1 cellular context compared by ENCODE assay signal in the genomic region with DNA sequence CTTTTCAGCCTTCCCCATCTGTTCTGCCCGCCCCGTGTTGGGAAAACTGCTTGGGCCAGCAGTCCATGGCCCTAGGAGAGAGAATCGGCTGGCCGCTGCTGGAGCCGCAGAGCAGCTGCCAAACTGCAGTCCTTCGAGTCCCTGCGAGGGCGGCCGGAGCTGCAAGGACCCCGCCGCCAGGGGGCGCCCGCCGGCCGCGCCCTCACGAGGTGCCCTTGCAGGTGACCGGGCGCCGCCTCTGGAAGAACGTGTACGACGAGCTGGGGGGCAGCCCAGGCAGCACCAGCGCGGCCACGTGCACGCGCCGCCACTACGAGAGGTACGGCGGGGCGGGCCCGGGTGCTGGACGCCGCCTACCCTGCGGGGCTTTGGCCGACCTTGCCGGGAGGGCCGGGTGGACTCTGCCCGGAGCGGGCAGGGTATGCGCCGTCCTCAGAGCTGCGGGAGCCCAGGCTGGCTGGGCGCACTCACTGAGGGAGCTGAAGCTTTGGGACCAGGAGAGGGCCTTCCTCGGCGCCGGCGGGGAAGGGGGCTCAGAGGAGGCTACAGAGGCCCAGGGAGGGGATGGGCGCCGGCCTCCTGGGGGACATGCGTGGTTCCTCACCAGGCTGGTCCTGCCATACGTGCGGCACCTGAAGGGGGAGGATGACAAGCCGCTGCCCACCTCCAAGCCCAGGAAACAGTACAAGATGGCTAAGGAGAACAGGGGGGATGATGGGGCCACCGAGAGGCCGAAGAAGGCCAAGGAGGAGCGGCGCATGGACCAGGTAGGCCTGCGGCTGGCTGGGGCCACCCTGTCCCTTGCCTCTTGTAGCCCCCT.
TF ChIP-seq lines count a peak whose summit lies in the region.

No MANE protein-coding gene starts in this region.

TF ChIP-seq in HepG2, 621 proteins besides CTCF, POLR2A, EP300 and RAD21 (continued from another document and continues in another):
- TF ChIP-seq, protein P1, sequence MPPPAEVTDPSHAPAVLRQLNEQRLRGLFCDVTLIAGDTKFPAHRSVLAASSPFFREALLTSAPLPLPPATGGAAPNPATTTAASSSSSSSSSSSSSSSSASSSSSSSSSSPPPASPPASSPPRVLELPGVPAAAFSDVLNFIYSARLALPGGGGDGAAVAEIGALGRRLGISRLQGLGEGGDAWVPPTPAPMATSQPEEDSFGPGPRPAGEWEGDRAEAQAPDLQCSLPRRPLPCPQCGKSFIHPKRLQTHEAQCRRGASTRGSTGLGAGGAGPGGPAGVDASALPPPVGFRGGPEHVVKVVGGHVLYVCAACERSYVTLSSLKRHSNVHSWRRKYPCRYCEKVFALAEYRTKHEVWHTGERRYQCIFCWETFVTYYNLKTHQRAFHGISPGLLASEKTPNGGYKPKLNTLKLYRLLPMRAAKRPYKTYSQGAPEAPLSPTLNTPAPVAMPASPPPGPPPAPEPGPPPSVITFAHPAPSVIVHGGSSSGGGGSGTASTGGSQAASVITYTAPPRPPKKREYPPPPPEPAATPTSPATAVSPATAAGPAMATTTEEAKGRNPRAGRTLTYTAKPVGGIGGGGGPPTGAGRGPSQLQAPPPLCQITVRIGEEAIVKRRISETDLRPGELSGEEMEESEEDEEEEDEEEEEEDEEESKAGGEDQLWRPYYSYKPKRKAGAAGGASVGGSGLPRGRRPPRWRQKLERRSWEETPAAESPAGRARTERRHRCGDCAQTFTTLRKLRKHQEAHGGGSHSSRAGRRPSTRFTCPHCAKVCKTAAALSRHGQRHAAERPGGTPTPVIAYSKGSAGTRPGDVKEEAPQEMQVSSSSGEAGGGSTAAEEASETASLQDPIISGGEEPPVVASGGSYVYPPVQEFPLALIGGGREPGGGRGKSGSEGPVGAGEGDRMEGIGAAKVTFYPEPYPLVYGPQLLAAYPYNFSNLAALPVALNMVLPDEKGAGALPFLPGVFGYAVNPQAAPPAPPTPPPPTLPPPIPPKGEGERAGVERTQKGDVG (CRISPR knock-in tag; IDR thresholded peaks at IDR 0.05; ENCODE audit: borderline replicate concordance) = peak; percentile 73; the same call in 1 of the 2 replicates
- TF ChIP-seq PAX8 (CRISPR knock-in tag; IDR thresholded peaks at IDR 0.05; ENCODE audit: borderline replicate concordance) (no peak), EED (CRISPR knock-in tag; IDR thresholded peaks at IDR 0.05) (no peak), ZBTB42 (CRISPR knock-in tag; IDR thresholded peaks at IDR 0.05) (no peak; the same call in 1 of the 2 replicates), CC2D1A (CRISPR knock-in tag; IDR thresholded peaks at IDR 0.05) (no peak), MTA3 (CRISPR knock-in tag; IDR thresholded peaks at IDR 0.05) (no peak), KLF6 (CRISPR knock-in tag; IDR thresholded peaks at IDR 0.05) (peak; percentile 89), MED13 (CRISPR knock-in tag; IDR thresholded peaks at IDR 0.05) (peak; percentile 59; the same call in 1 of the 2 replicates), ERF (CRISPR knock-in tag; IDR thresholded peaks at IDR 0.05) (peak; percentile 96), NFIB (CRISPR knock-in tag; IDR thresholded peaks at IDR 0.05; ENCODE audit: borderline replicate concordance) (peak; percentile 75; the same call in 1 of the 2 replicates), ZNF501 (CRISPR knock-in tag; IDR thresholded peaks at IDR 0.05) (peak; percentile 96), ZNF205 (CRISPR knock-in tag; IDR thresholded peaks at IDR 0.05) (peak; percentile 86), RBM39 (IDR thresholded peaks at IDR 0.05; ENCODE audit: low read depth, low read length, poor library complexity, severe bottlenecking) (peak; percentile 48), HNRNPLL (IDR thresholded peaks at IDR 0.05; ENCODE audit: low read depth, low read length, poor library complexity, severe bottlenecking) (peak; percentile 78), ZNF326 (CRISPR knock-in tag; IDR thresholded peaks at IDR 0.05; ENCODE audit: borderline replicate concordance) (no peak), ZBTB8A (CRISPR knock-in tag; IDR thresholded peaks at IDR 0.05; ENCODE audit: borderline replicate concordance, low read depth) (no peak), TOPORS (CRISPR knock-in tag; IDR thresholded peaks at IDR 0.05) (peak; percentile 91), TAF1 (CRISPR knock-in tag; IDR thresholded peaks at IDR 0.05) (peak; percentile 57; the same call in 1 of the 2 replicates), TCF12 (IDR thresholded peaks at IDR 0.05) (no peak), TCF12 (CRISPR knock-in tag; IDR thresholded peaks at IDR 0.05) (peak; percentile 70; the same call in 1 of the 2 replicates), SAFB2 (CRISPR knock-in tag; IDR thresholded peaks at IDR 0.05; ENCODE audit: borderline replicate concordance, low read depth) (peak; percentile 74; the same call in 1 of the 2 replicates), ZNF207 (IDR thresholded peaks at IDR 0.05; ENCODE audit: borderline replicate concordance) (no peak), CEBPG (CRISPR knock-in tag; IDR thresholded peaks at IDR 0.05) (peak; percentile 50; the same call in 1 of the 2 replicates), ZNF629 (CRISPR knock-in tag; conservative IDR thresholded peaks at IDR 0.05) (peak; percentile 66), FOSL1 (CRISPR knock-in tag; IDR thresholded peaks at IDR 0.05; ENCODE audit: borderline replicate concordance) (no peak), ZNF3 (CRISPR knock-in tag; IDR thresholded peaks at IDR 0.05) (no peak), ZNF350 (CRISPR knock-in tag; IDR thresholded peaks at IDR 0.05; ENCODE audit: borderline replicate concordance, low read depth) (peak; percentile 85; the same call in 1 of the 2 replicates), MAFF (IDR thresholded peaks at IDR 0.05; ENCODE audit: low read depth, low read length) (no peak), GATAD1 (CRISPR knock-in tag; IDR thresholded peaks at IDR 0.05) (peak; percentile 60; the same call in 1 of the 2 replicates), ZNF737 (CRISPR knock-in tag; IDR thresholded peaks at IDR 0.05; ENCODE audit: borderline replicate concordance) (no peak), ARNT (IDR thresholded peaks at IDR 0.05) (no peak), ZNF10 (CRISPR knock-in tag; IDR thresholded peaks at IDR 0.05; ENCODE audit: borderline replicate concordance, low read depth) (no peak), ZNF598 (CRISPR knock-in tag; IDR thresholded peaks at IDR 0.05; ENCODE audit: borderline replicate concordance) (peak; percentile 78), BHLHE40 (IDR thresholded peaks at IDR 0.05; ENCODE audit: low read length) (peak; percentile 92), PHF5A (CRISPR knock-in tag; IDR thresholded peaks at IDR 0.05; ENCODE audit: low read depth, unreplicated experiment) (peak; percentile 32), KMT2B (CRISPR knock-in tag; IDR thresholded peaks at IDR 0.05) (no peak; the same call in 1 of the 2 replicates), RBAK (CRISPR knock-in tag; IDR thresholded peaks at IDR 0.05) (no peak), DR1 (CRISPR knock-in tag; IDR thresholded peaks at IDR 0.05) (no peak), ZNF382 (CRISPR knock-in tag; IDR thresholded peaks at IDR 0.05; ENCODE audit: borderline replicate concordance) (no peak), U2AF2 (IDR thresholded peaks at IDR 0.05; ENCODE audit: low read depth, low read length) (no peak), MZF1 (CRISPR knock-in tag; IDR thresholded peaks at IDR 0.05; ENCODE audit: borderline replicate concordance) (no peak; the same call in 1 of the 2 replicates), CCDC6 (CRISPR knock-in tag; IDR thresholded peaks at IDR 0.05) (peak; percentile 99)
- TF ChIP-seq, protein P2, sequence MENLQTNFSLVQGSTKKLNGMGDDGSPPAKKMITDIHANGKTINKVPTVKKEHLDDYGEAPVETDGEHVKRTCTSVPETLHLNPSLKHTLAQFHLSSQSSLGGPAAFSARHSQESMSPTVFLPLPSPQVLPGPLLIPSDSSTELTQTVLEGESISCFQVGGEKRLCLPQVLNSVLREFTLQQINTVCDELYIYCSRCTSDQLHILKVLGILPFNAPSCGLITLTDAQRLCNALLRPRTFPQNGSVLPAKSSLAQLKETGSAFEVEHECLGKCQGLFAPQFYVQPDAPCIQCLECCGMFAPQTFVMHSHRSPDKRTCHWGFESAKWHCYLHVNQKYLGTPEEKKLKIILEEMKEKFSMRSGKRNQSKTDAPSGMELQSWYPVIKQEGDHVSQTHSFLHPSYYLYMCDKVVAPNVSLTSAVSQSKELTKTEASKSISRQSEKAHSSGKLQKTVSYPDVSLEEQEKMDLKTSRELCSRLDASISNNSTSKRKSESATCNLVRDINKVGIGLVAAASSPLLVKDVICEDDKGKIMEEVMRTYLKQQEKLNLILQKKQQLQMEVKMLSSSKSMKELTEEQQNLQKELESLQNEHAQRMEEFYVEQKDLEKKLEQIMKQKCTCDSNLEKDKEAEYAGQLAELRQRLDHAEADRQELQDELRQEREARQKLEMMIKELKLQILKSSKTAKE (CRISPR knock-in tag; IDR thresholded peaks at IDR 0.05; ENCODE audit: borderline replicate concordance) = peak; percentile 84
- TF ChIP-seq, protein P3, sequence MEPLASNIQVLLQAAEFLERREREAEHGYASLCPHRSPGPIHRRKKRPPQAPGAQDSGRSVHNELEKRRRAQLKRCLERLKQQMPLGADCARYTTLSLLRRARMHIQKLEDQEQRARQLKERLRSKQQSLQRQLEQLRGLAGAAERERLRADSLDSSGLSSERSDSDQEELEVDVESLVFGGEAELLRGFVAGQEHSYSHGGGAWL (CRISPR knock-in tag; IDR thresholded peaks at IDR 0.05) = peak; percentile 80; the same call in 1 of the 2 replicates
- TF ChIP-seq, protein P4, sequence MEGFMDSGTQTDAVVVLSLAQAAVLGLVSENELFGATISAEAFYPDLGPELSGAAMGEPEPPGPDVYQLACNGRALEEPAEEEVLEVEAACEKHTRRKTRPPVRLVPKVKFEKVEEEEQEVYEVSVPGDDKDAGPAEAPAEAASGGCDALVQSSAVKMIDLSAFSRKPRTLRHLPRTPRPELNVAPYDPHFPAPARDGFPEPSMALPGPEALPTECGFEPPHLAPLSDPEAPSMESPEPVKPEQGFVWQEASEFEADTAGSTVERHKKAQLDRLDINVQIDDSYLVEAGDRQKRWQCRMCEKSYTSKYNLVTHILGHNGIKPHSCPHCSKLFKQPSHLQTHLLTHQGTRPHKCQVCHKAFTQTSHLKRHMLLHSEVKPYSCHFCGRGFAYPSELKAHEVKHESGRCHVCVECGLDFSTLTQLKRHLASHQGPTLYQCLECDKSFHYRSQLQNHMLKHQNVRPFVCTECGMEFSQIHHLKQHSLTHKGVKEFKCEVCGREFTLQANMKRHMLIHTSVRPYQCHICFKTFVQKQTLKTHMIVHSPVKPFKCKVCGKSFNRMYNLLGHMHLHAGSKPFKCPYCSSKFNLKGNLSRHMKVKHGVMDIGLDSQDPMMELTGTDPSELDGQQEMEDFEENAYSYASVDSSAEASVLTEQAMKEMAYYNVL (CRISPR knock-in tag; IDR thresholded peaks at IDR 0.05; ENCODE audit: borderline replicate concordance) = no peak
- TF ChIP-seq, protein P5, sequence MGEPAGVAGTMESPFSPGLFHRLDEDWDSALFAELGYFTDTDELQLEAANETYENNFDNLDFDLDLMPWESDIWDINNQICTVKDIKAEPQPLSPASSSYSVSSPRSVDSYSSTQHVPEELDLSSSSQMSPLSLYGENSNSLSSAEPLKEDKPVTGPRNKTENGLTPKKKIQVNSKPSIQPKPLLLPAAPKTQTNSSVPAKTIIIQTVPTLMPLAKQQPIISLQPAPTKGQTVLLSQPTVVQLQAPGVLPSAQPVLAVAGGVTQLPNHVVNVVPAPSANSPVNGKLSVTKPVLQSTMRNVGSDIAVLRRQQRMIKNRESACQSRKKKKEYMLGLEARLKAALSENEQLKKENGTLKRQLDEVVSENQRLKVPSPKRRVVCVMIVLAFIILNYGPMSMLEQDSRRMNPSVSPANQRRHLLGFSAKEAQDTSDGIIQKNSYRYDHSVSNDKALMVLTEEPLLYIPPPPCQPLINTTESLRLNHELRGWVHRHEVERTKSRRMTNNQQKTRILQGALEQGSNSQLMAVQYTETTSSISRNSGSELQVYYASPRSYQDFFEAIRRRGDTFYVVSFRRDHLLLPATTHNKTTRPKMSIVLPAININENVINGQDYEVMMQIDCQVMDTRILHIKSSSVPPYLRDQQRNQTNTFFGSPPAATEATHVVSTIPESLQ (CRISPR knock-in tag; conservative IDR thresholded peaks at IDR 0.05) = no peak
- TF ChIP-seq, protein P6, sequence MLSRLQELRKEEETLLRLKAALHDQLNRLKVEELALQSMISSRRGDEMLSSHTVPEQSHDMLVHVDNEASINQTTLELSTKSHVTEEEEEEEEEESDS (CRISPR knock-in tag; IDR thresholded peaks at IDR 0.05; ENCODE audit: borderline replicate concordance) = peak; percentile 84; the same call in 1 of the 2 replicates
- TF ChIP-seq, protein P7, sequence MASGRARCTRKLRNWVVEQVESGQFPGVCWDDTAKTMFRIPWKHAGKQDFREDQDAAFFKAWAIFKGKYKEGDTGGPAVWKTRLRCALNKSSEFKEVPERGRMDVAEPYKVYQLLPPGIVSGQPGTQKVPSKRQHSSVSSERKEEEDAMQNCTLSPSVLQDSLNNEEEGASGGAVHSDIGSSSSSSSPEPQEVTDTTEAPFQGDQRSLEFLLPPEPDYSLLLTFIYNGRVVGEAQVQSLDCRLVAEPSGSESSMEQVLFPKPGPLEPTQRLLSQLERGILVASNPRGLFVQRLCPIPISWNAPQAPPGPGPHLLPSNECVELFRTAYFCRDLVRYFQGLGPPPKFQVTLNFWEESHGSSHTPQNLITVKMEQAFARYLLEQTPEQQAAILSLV (CRISPR knock-in tag; IDR thresholded peaks at IDR 0.05; ENCODE audit: borderline replicate concordance) = peak; percentile 97
- TF ChIP-seq, protein P8, sequence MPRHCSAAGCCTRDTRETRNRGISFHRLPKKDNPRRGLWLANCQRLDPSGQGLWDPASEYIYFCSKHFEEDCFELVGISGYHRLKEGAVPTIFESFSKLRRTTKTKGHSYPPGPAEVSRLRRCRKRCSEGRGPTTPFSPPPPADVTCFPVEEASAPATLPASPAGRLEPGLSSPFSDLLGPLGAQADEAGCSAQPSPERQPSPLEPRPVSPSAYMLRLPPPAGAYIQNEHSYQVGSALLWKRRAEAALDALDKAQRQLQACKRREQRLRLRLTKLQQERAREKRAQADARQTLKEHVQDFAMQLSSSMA (CRISPR knock-in tag; IDR thresholded peaks at IDR 0.05) = peak; percentile 38; the same call in 1 of the 2 replicates
- TF ChIP-seq, protein P9, sequence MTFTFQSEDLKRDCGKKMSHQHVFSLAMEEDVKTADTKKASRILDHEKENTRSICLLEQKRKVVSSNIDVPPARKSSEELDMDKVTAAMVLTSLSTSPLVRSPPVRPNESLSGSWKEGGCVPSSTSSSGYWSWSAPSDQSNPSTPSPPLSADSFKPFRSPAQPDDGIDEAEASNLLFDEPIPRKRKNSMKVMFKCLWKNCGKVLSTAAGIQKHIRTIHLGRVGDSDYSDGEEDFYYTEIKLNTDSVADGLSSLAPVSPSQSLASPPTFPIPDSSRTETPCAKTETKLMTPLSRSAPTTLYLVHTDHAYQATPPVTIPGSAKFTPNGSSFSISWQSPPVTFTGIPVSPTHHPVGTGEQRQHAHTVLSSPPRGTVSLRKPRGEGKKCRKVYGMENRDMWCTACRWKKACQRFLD (CRISPR knock-in tag; IDR thresholded peaks at IDR 0.05; ENCODE audit: borderline replicate concordance) = peak; percentile 36; the same call in 1 of the 2 replicates
- TF ChIP-seq, protein P10, sequence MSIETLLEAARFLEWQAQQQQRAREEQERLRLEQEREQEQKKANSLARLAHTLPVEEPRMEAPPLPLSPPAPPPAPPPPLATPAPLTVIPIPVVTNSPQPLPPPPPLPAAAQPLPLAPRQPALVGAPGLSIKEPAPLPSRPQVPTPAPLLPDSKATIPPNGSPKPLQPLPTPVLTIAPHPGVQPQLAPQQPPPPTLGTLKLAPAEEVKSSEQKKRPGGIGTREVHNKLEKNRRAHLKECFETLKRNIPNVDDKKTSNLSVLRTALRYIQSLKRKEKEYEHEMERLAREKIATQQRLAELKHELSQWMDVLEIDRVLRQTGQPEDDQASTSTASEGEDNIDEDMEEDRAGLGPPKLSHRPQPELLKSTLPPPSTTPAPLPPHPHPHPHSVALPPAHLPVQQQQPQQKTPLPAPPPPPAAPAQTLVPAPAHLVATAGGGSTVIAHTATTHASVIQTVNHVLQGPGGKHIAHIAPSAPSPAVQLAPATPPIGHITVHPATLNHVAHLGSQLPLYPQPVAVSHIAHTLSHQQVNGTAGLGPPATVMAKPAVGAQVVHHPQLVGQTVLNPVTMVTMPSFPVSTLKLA (IDR thresholded peaks at IDR 0.05) = peak; percentile 81
